ENCODE assay signal across 10 cellular contexts in genomic region chr18:55419132-55419938, GRCh38.
DNase-seq lines count a peak whose midpoint lies in the region; ATAC-seq, FAIRE-seq and TF ChIP-seq lines count a peak whose summit lies in the region.
"Had no signal": no experiment of that assay in that cellular context is flagged by ENCODE, and none has a peak within 500 bp of the region (broad histone marks: within the 10 kb centered on the region; RNA-seq: fewer than 3 reads in every experiment).

No MANE protein-coding gene starts in this region.

- H3K9me3 ChIP-seq in astrocyte (ENCODE audit: insufficient read depth, low read depth, low read length): no peaks in the 10 kb centered on the region
- H3K9me3 ChIP-seq in testis: no peaks in the 10 kb centered on the region
- H3K9me3 ChIP-seq in PC-3 (ENCODE audit: low read length): no peaks in the 10 kb centered on the region

- no peaks in the 10 kb centered on the region for H3F3A ChIP-seq in PC-3 (ENCODE audit: low read length, unreplicated experiment)

- intact Hi-C loops in testis (cut with DNase I; ENCODE audit: low total_unique reads) (loop anchor here (5.0 kb wide), 1 partner anchor 168 kb away; the partner anchor contains the start of gene TCF4), PC-3 (cut with micrococcal nuclease) (loop anchor here (10.0 kb wide), 1 partner anchor 875 kb away; no protein-coding TSS in a partner anchor)

- peak overlapping the region; percentile 15 for H3K27ac ChIP-seq in astrocyte (ENCODE audit: low read depth, low read length)
- H3K27ac ChIP-seq in testis: peak overlapping the region; percentile 35 to 84
- H3K27ac ChIP-seq in PC-3 (ENCODE audit: low read length): no peak overlapping the region

- no peak for FAIRE-seq in astrocyte (lab: Jason Lieb, UNC)
- FAIRE-seq: colon had no signal

- H3K79me2 ChIP-seq in astrocyte (ENCODE audit: insufficient read depth, low read length) (peaks cover 84% of the 10 kb centered on the region), PC-3 (ENCODE audit: low read length) (no peaks in the 10 kb centered on the region)

- 57 to 67% methylated on average over 5 of the region's 5 CpGs for WGBS in testis, 2 donors

- H3K27me3 ChIP-seq in astrocyte (ENCODE audit: insufficient read depth, low read length) (no peaks in the 10 kb centered on the region), testis (no peaks in the 10 kb centered on the region), PC-3 (ENCODE audit: low read length) (no peaks in the 10 kb centered on the region)

- H2AFZ ChIP-seq in astrocyte (ENCODE audit: low read depth, low read length) (no peak overlapping the region), PC-3 (ENCODE audit: low read length) (no peak overlapping the region)

- CTCF ChIA-PET in PC-3 (lab: Charles Lee): interaction anchor here (0.7 kb wide), 1 partner anchor 321 kb away, joined by 3 read pairs; no protein-coding TSS in a partner anchor

- H4K20me1 ChIP-seq in astrocyte (ENCODE audit: insufficient read depth, low read length): no peaks in the 10 kb centered on the region
- no peaks in the 10 kb centered on the region for H4K20me1 ChIP-seq in PC-3 (ENCODE audit: low read length)

- H3K27me3 Mint-ChIP-seq in astrocyte (ENCODE audit: low read depth, unreplicated experiment): no peaks in the 10 kb centered on the region

- H3K4me3 ChIP-seq in astrocyte (ENCODE audit: insufficient read depth, low read depth, low read length) (no peak overlapping the region), testis (no peak overlapping the region), PC-3 (ENCODE audit: low read length) (no peak overlapping the region)

- H3K4me1 Mint-ChIP-seq in astrocyte (ENCODE audit: low read depth, unreplicated experiment): peaks cover 48% of the 10 kb centered on the region

- no peaks in the 10 kb centered on the region for H3K9me3 Mint-ChIP-seq in astrocyte (ENCODE audit: unreplicated experiment)

- no TSS peak for BruUV-seq in PC-3 (replicated peaks; lab: Mats Ljungman, UMichigan)

- DNase-seq in M059J (ENCODE audit: low read depth) (peak; percentile 48), astrocyte (ENCODE audit: low read depth) (peak; percentile 48), left kidney (ENCODE audit: low read depth, low spot score) (peak; percentile 52), testis (no peak), OCI-M2 (lab: John Stamatoyannopoulos, UW; ENCODE audit: unreplicated experiment) (no peak), PC-3 (no peak)
- DNase-seq: stimulated activated naive CD4-positive, alpha-beta T cell treated with Interleukin-2 at 50 U/mL for 16 hours; T-helper 17 cell had no signal

- POLR2A ChIA-PET in PC-3 (lab: Charles Lee; ENCODE audit: unreplicated experiment): no interaction called here

- TF ChIP-seq CTCF in astrocyte (IDR thresholded peaks at IDR 0.05; ENCODE audit: insufficient read depth, low read depth, low read length): no peak
- no peak for TF ChIP-seq CTCF in testis (IDR thresholded peaks at IDR 0.05)
- no peak for TF ChIP-seq CTCF in PC-3 (conservative IDR thresholded peaks at IDR 0.05; ENCODE audit: low read depth, low read length)

- H3K4me1 ChIP-seq in astrocyte (ENCODE audit: insufficient read depth, low read length): peaks cover 29% of the 10 kb centered on the region
- H3K4me1 ChIP-seq in testis: peaks cover 4% of the 10 kb centered on the region
- H3K4me1 ChIP-seq in PC-3 (ENCODE audit: insufficient read depth, low read length): no peaks in the 10 kb centered on the region

- H3K9me2 ChIP-seq in PC-3 (replicated peaks; ENCODE audit: low read length): no peaks in the 10 kb centered on the region

- no peaks in the 10 kb centered on the region for H3K36me3 ChIP-seq in astrocyte (ENCODE audit: insufficient read depth, low read length)
- H3K36me3 ChIP-seq in testis (ENCODE audit: low read depth, missing control alignments): no peaks in the 10 kb centered on the region
- no peaks in the 10 kb centered on the region for H3K36me3 ChIP-seq in PC-3 (ENCODE audit: low read depth, low read length)

- H3K9ac ChIP-seq in astrocyte (ENCODE audit: low read length) (no peak overlapping the region), PC-3 (ENCODE audit: low read length) (no peak overlapping the region)

- H3K4me2 ChIP-seq in astrocyte (ENCODE audit: low read length) (peak overlapping the region; percentile 90), PC-3 (ENCODE audit: low read length) (no peak overlapping the region)

- no peak overlapping the region for H3K4me3 Mint-ChIP-seq in astrocyte (ENCODE audit: unreplicated experiment)
- H3K4me3 Mint-ChIP-seq: T-helper 17 cell had no signal

- H3K36me3 Mint-ChIP-seq in astrocyte (ENCODE audit: low read depth, unreplicated experiment): no peaks in the 10 kb centered on the region

- no peak overlapping the region for H3K27ac Mint-ChIP-seq in astrocyte (ENCODE audit: unreplicated experiment)
- H3K27ac Mint-ChIP-seq: T-helper 17 cell had no signal

- ATAC-seq in GM18858 (IDR thresholded peaks at IDR 0.05; ENCODE audit: unreplicated experiment) (no peak), PC-3 (no peak)
- ATAC-seq: T-helper 17 cell had no signal

- no peak for TF ChIP-seq POLR2A in testis (IDR thresholded peaks at IDR 0.05)

Comparison
In these comparisons a context has a peak if more than half of its experiments do, and no peak if none do; other contexts are left out.
1. DNase-seq: peak in M059J (single experiment), astrocyte (single experiment) and left kidney (single experiment); none in testis (single experiment), OCI-M2 (single experiment) and PC-3 (single experiment).